In genomic region chr6:28353356-28353755, GRCh38 we compare ENCODE assay signal across 15 cellular contexts. TPM values are rescaled to one million over a fixed set of nuclear protein-coding genes. Genes with fewer than 3 reads are reported as not detected.
A peak's percentile ranks its signal among the peaks of the same experiment; 100 is the strongest.
DNase-seq lines count a peak whose midpoint lies in the region; ATAC-seq, FAIRE-seq and TF ChIP-seq lines count a peak whose summit lies in the region.
"Had no signal": no experiment of that assay in that cellular context is flagged by ENCODE, and none has a peak within 500 bp of the region (broad histone marks: within the 10 kb centered on the region; RNA-seq: fewer than 3 reads in every experiment).

No MANE protein-coding gene starts in this region.

- H3K4me3 Mint-ChIP-seq in CD8-positive, alpha-beta memory T cell, result peak overlapping the region in 1 of 7 donors; percentile 58
- H3K4me3 Mint-ChIP-seq: B cell had no signal

- POLR2A ChIA-PET in CD8-positive, alpha-beta memory T cell (lab: Charles Lee), result no interaction called here

- intact Hi-C loops in sigmoid colon (cut with DNase I), result loop anchor here (10.0 kb wide), 5 partner anchors 129 to 879 kb away; partner anchors contain the start of genes ZNF165, ZNF184 and ZSCAN9

- no peak for TF ChIP-seq POLR2A in sigmoid colon (IDR thresholded peaks at IDR 0.05)

- no peak for FAIRE-seq in HTR-8/SVneo (lab: Jason Lieb, UNC)
- FAIRE-seq: GM19239 had no signal

- ATAC-seq in HG03378 (IDR thresholded peaks at IDR 0.05; ENCODE audit: unreplicated experiment), result no peak
- no peak for ATAC-seq in GM18498 (IDR thresholded peaks at IDR 0.05; ENCODE audit: unreplicated experiment)
- ATAC-seq in GM19023 (IDR thresholded peaks at IDR 0.05; ENCODE audit: unreplicated experiment), result no peak

- H3K4me3 ChIP-seq in CD8-positive, alpha-beta memory T cell (ENCODE audit: low read length), result no peak overlapping the region
- H3K4me3 ChIP-seq in MG63 (peak overlapping the region; percentile 39), epithelial cell of proximal tubule (ENCODE audit: low read depth, low read length) (peak overlapping the region; percentile 25), sigmoid colon (peak overlapping the region in 3 of 4 donors; percentile 3 to 36 (median 24))
- H3K4me3 ChIP-seq: cardiac muscle cell, SK-N-MC had no signal

- CTCF ChIA-PET in CD8-positive, alpha-beta memory T cell (lab: Charles Lee), result no interaction called here

- H3K4me1 Mint-ChIP-seq in CD8-positive, alpha-beta memory T cell, result peaks cover 38 to 57% (median 48%) of the 10 kb centered on the region in 3 donors

- H3K36me3 ChIP-seq in CD8-positive, alpha-beta memory T cell (ENCODE audit: insufficient read depth, low read length), result no peaks in the 10 kb centered on the region
- no peaks in the 10 kb centered on the region for H3K36me3 ChIP-seq in MG63
- no peaks in the 10 kb centered on the region for H3K36me3 ChIP-seq in sigmoid colon
- H3K36me3 ChIP-seq: cardiac muscle cell had no signal

- peaks cover 0 to 12% (median 1%) of the 10 kb centered on the region in 3 donors for H3K36me3 Mint-ChIP-seq in CD8-positive, alpha-beta memory T cell

- TF ChIP-seq EP300 in sigmoid colon (IDR thresholded peaks at IDR 0.05), result no peak

- peak overlapping the region in 2 of 8 donors; percentile 30 to 46 for H3K27ac Mint-ChIP-seq in CD8-positive, alpha-beta memory T cell
- H3K27ac Mint-ChIP-seq: B cell had no signal

- peaks cover 0 to 4% of the 10 kb centered on the region in 2 donors for H3K27me3 Mint-ChIP-seq in CD8-positive, alpha-beta memory T cell
- H3K27me3 Mint-ChIP-seq: B cell had no signal

- no peaks in the 10 kb centered on the region for H3K9me3 ChIP-seq in CD8-positive, alpha-beta memory T cell (ENCODE audit: low read length)
- H3K9me3 ChIP-seq in MG63 (no peaks in the 10 kb centered on the region), sigmoid colon (no peaks in the 10 kb centered on the region)

- peaks cover 25% of the 10 kb centered on the region for H3K4me1 ChIP-seq in CD8-positive, alpha-beta memory T cell (ENCODE audit: insufficient read depth, low read length)
- H3K4me1 ChIP-seq in sigmoid colon, result peaks cover 0 to 53% (median 41%) of the 10 kb centered on the region in 4 donors

- H3K27ac ChIP-seq in CD8-positive, alpha-beta memory T cell (ENCODE audit: low read depth, low read length), result peak overlapping the region; percentile 49
- H3K27ac ChIP-seq in sigmoid colon, result peak overlapping the region; percentile 84 to 94 (median 85)
- H3K27ac ChIP-seq: cardiac muscle cell, KMS-11, SK-N-MC had no signal

- H3K27me3 ChIP-seq in CD8-positive, alpha-beta memory T cell (ENCODE audit: insufficient read depth, low read length, poor library complexity, severe bottlenecking), result no peaks in the 10 kb centered on the region
- H3K27me3 ChIP-seq in MG63, result no peaks in the 10 kb centered on the region
- H3K27me3 ChIP-seq in sigmoid colon, result no peaks in the 10 kb centered on the region
- H3K27me3 ChIP-seq: cardiac muscle cell had no signal

- TF ChIP-seq CTCF in epithelial cell of proximal tubule (conservative IDR thresholded peaks at IDR 0.05; ENCODE audit: low read depth, low read length), result no peak
- no peak for TF ChIP-seq CTCF in sigmoid colon (IDR thresholded peaks at IDR 0.05)

- no peaks in the 10 kb centered on the region for H3K9me3 Mint-ChIP-seq in CD8-positive, alpha-beta memory T cell

- no peak for DNase-seq in CD8-positive, alpha-beta memory T cell
- DNase-seq in MG63 (no peak), epithelial cell of proximal tubule (ENCODE audit: low read depth) (no peak), sigmoid colon (no peak), HTR-8/SVneo (ENCODE audit: insufficient read length, low spot score) (no peak)
- DNase-seq: activated naive CD4-positive, alpha-beta T cell treated with Interleukin-2 at 50 U/mL for 16 hours; NCI-H1930 had no signal

- WGBS in sigmoid colon, 2 donors, result 82 to 88% methylated on average over 3 of the region's 3 CpGs

RNA-seq across cellular contexts. Expression of gene ZKSCAN3, which starts 3.6 kb away (rescaled TPM):
- 1 to 10 TPM; 3.0 to 4.7 TPM for total RNA-seq in CD8-positive, alpha-beta memory T cell
- 3.2 TPM for polyA plus RNA-seq in CD8-positive, alpha-beta memory T cell
- total RNA-seq in MG63 (2014; rRNA removed; shearing (Covaris generic); ENCODE audit: low replicate concordance), result 0.39 and 1.5 TPM in 2 replicates
- total RNA-seq in epithelial cell of proximal tubule, result 1.8 and 3.6 TPM in 2 replicates
- 1 to 10 TPM; 5.4 to 9.1 (median 5.8) TPM for total RNA-seq in sigmoid colon
- polyA plus RNA-seq in sigmoid colon, result 1 to 10 TPM in 2 of 3 donors, under 1 TPM in 1; 0.92 to 1.8 (median 1.2) TPM

RNA-seq across cellular contexts. Expression of gene ZSCAN31, which starts 17.4 kb away (rescaled TPM):
- 1 to 10 TPM; 1.1 to 2.6 TPM for total RNA-seq in CD8-positive, alpha-beta memory T cell
- 0.72 TPM for polyA plus RNA-seq in CD8-positive, alpha-beta memory T cell
- total RNA-seq in MG63 (2014; rRNA removed; shearing (Covaris generic); ENCODE audit: low replicate concordance), result 26.2 and 34.9 TPM in 2 replicates
- 0.52 and 0.94 TPM in 2 replicates for total RNA-seq in epithelial cell of proximal tubule
- 10 to 100 TPM; 22.8 to 41.7 (median 30.8) TPM for total RNA-seq in sigmoid colon
- polyA plus RNA-seq in sigmoid colon, result 1 to 10 TPM; 3.6 to 8.8 (median 7.8) TPM

RNA-seq across cellular contexts. Expression of gene ZSCAN12, which starts 46.2 kb away (rescaled TPM):
- total RNA-seq in CD8-positive, alpha-beta memory T cell, result 1 to 10 TPM; 4.3 to 4.4 TPM
- 2.2 TPM for polyA plus RNA-seq in CD8-positive, alpha-beta memory T cell
- 0.64 and 0.95 TPM in 2 replicates for total RNA-seq in MG63 (2014; rRNA removed; shearing (Covaris generic); ENCODE audit: low replicate concordance)
- total RNA-seq in epithelial cell of proximal tubule (4.8 and 4.9 TPM in 2 replicates), sigmoid colon (1 to 10 TPM; 6.1 to 7.5 (median 6.8) TPM)
- 1 to 10 TPM; 1.4 to 2.8 (median 2.4) TPM for polyA plus RNA-seq in sigmoid colon
